ENCODE assay signal across 8 cellular contexts in the genomic region with DNA sequence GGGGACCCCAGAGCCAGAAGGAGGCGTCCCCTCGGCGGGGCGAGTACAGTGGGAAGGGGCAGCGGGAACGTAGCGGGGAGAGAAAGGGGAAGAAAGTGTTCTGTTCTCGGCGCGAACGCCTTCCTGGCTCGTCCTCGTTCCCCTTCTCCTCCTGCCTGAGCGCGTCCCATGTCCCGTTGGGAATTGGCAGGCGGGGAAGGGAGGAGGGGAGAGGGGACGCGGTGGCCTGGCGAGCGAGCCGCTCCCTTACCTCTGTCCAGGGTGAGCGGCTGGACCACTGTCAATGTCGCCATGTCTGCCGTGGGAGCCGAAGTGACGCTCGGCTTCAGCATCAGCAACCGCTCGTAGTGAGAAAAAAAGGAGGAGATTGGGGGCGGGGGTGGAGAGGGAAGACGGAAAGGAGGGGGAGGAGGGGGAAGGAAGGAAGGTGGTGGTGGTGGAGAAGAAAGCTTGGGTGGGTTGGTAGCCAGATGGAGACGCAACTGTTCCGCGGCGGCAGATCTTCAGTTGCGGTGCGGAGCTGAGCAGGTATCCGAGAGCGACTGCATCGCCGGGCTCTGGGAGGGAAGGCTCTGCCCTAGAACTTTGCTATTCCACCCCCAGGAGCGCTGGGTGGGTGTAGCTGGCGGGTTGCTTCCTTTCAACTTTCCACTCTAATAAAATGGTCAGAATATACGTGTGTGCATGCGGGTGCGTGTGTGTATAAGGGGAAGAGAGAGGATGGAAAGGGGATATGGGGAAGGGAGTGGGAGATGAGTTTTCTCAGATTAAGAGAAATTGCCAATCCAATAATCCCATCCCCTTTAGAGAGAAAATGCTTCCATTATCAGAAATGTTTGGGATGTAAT. TPM values are rescaled to one million over a fixed set of nuclear protein-coding genes. Genes with fewer than 3 reads are reported as not detected.
A peak's percentile ranks its signal among the peaks of the same experiment; 100 is the strongest.
DNase-seq lines count a peak whose midpoint lies in the region; FAIRE-seq and TF ChIP-seq lines count a peak whose summit lies in the region.

TSS of gene LIN7A (minus strand) at position 544 of the 848 bp plus-strand sequence. CDS start at position 332, 212 bp downstream.

- no peaks in the 10 kb centered on the region for H3K9me1 ChIP-seq in keratinocyte (ENCODE audit: control insufficient read depth, extremely low read depth, insufficient read depth, low read length)

- TF ChIP-seq CTCF in GM10266 (IDR thresholded peaks at IDR 0.05; ENCODE audit: control insufficient read depth, insufficient read depth, low read depth, missing control alignments), result no peak
- TF ChIP-seq CTCF in breast epithelium (IDR thresholded peaks at IDR 0.05), result no peak
- TF ChIP-seq CTCF in keratinocyte (optimal IDR thresholded peaks at IDR 0.05 in 1 of 3, IDR thresholded peaks at IDR 0.05 in 1 of 3, conservative IDR thresholded peaks at IDR 0.05 in 1 of 3; ENCODE audit: extremely low read depth in 1 of 3, insufficient read depth in 2 of 3, low read length in 3 of 3), result no peak
- TF ChIP-seq CTCF in stomach (IDR thresholded peaks at IDR 0.05), result no peak

- peak within 1 kb of the TSS; percentile 78 for H2AFZ ChIP-seq in keratinocyte (ENCODE audit: control insufficient read depth, low read length)

- H3K27ac ChIP-seq in breast epithelium (peak within 1 kb of the TSS; percentile 53 to 73), keratinocyte (ENCODE audit: control insufficient read depth, insufficient read depth, low read length) (no peak within 1 kb of the TSS), stomach (peak within 1 kb of the TSS; percentile 16 to 83 (median 81))

- WGBS in stomach, 5 donors, result 3 to 6% (median 4%) methylated on average over 37 to 47 of the region's 47 CpGs

- dilution Hi-C loops in keratinocyte (cut with MboI; ENCODE audit: extremely low pct_ligation_motif_present, low sequenced_read_pairs), result no loop called here

- TF ChIP-seq POLR2A in breast epithelium (IDR thresholded peaks at IDR 0.05) (no peak), stomach (IDR thresholded peaks at IDR 0.05) (no peak)

- intact Hi-C loops in breast epithelium (cut with DNase I; ENCODE audit: low total_unique reads) (no loop called here), stomach (cut with DNase I; ENCODE audit: low total_unique reads) (no loop called here)

- CTCF ChIA-PET in HEK293T (lab: Yijun Ruan, JAX), result no interaction called here

- FAIRE-seq in keratinocyte (lab: Jason Lieb, UNC), result no peak

- peak within 1 kb of the TSS; percentile 48 to 89 (median 71) for H3K4me3 ChIP-seq in breast epithelium
- H3K4me3 ChIP-seq in keratinocyte (ENCODE audit: control insufficient read depth in 2 of 3, extremely low read depth in 1 of 3, insufficient read depth in 2 of 3, low read depth in 1 of 3, low read length in 3 of 3), result peak within 1 kb of the TSS; percentile 31 to 67 (median 61)
- peak within 1 kb of the TSS; percentile 58 to 81 (median 70) for H3K4me3 ChIP-seq in stomach

- TF ChIP-seq EP300 in stomach (IDR thresholded peaks at IDR 0.05), result no peak

- no peaks in the 10 kb centered on the region for H4K20me1 ChIP-seq in keratinocyte (ENCODE audit: control insufficient read depth, extremely low read depth, insufficient read depth, low read length)

- DNase-seq in GM10266 (ENCODE audit: extremely low spot score) (peak; percentile 45), HEK293T (ENCODE audit: extremely low spot score) (peak; percentile 45), NCI-H187 treated with DMSO at 0.1 percent for 48 hours (lab: John Stamatoyannopoulos, UW) (peak; percentile 26), breast epithelium (ENCODE audit: low spot score in 2 of 2) (no peak), keratinocyte (ENCODE audit: low read depth, low spot score) (no peak), stomach (peak; percentile 27), ecto neural progenitor cell (ENCODE audit: low spot score) (no peak), OCI-M2 (lab: John Stamatoyannopoulos, UW; ENCODE audit: unreplicated experiment) (no peak)

- no peaks in the 10 kb centered on the region for H3K36me3 ChIP-seq in breast epithelium
- H3K36me3 ChIP-seq in keratinocyte (ENCODE audit: control insufficient read depth in 2 of 2, extremely low read depth in 1 of 2, insufficient read depth in 2 of 2, low read length in 2 of 2), result no peaks in the 10 kb centered on the region
- no peaks in the 10 kb centered on the region for H3K36me3 ChIP-seq in stomach

- POLR2A ChIA-PET in HEK293T (lab: Yijun Ruan, JAX), result interaction anchor here (1.8 kb wide), 1 partner anchor 159 kb away, joined by 5 read pairs; no protein-coding TSS in a partner anchor

- no peaks in the 10 kb centered on the region for H3K79me2 ChIP-seq in keratinocyte (ENCODE audit: control insufficient read depth, insufficient read depth, low read length)

- no peak within 1 kb of the TSS for H3K9ac ChIP-seq in keratinocyte (ENCODE audit: control insufficient read depth, extremely low read depth, insufficient read depth, low read length)

- H3K4me1 ChIP-seq in breast epithelium, result no peaks in the 10 kb centered on the region
- H3K4me1 ChIP-seq in keratinocyte (ENCODE audit: control insufficient read depth, extremely low read depth, insufficient read depth, low read length), result peaks cover 7% of the 10 kb centered on the region
- H3K4me1 ChIP-seq in stomach, result peaks cover 0 to 26% (median 18%) of the 10 kb centered on the region in 4 donors

- H3K27me3 ChIP-seq in breast epithelium, result peaks cover 0 to 8% of the 10 kb centered on the region in 2 donors
- peaks cover 28% of the 10 kb centered on the region for H3K27me3 ChIP-seq in keratinocyte (ENCODE audit: control insufficient read depth, extremely low read depth, insufficient read depth, low read length)
- peaks cover 0 to 44% (median 22%) of the 10 kb centered on the region in 3 donors for H3K27me3 ChIP-seq in stomach

- H3K4me2 ChIP-seq in keratinocyte (ENCODE audit: control insufficient read depth, extremely low read depth, insufficient read depth, low read depth, low read length), result peak within 1 kb of the TSS; percentile 87

- H3K9me3 ChIP-seq in breast epithelium (no peaks in the 10 kb centered on the region), keratinocyte (ENCODE audit: control insufficient read depth, low read depth, low read length) (no peaks in the 10 kb centered on the region), stomach (no peaks in the 10 kb centered on the region)

TF ChIP-seq in HEK293T, 16 proteins besides CTCF, POLR2A, EP300 and RAD21:
- TF ChIP-seq CTBP1 (IDR thresholded peaks at IDR 0.05; ENCODE audit: borderline replicate concordance) (no peak), NFRKB (IDR thresholded peaks at IDR 0.05) (no peak), TARDBP (IDR thresholded peaks at IDR 0.05) (no peak), L3MBTL2 (conservative IDR thresholded peaks at IDR 0.05) (peak; percentile 7; the same call in 1 of the 2 replicates), BHLHE40 (IDR thresholded peaks at IDR 0.05; ENCODE audit: borderline replicate concordance) (no peak)

RNA-seq across cellular contexts. Expression of gene LIN7A, which starts in this region (rescaled TPM):
- 10 to 100 TPM; 12.8 to 25.6 (median 13.1) TPM for total RNA-seq in breast epithelium
- polyA plus RNA-seq in keratinocyte, result not detected in 3 replicates
- polyA plus RNA-seq in keratinocyte (2011; ENCODE audit: low read depth), result not detected
- polyA plus RNA-seq in keratinocyte (2011; cell fraction: cytosol; rRNA removed), result not detected in 2 replicates
- polyA plus RNA-seq in keratinocyte (2011; cell fraction: nucleus; rRNA removed), result not detected in 2 replicates
- not detected in 2 replicates for polyA plus RNA-seq in keratinocyte (2012; ENCODE audit: low replicate concordance)
- not detected in 3 replicates for polyA minus RNA-seq in keratinocyte
- not detected for polyA minus RNA-seq in keratinocyte (2011; cell fraction: cytosol; rRNA and poly(A)+ RNA removed)
- not detected in 2 replicates for polyA minus RNA-seq in keratinocyte (2011; cell fraction: nucleus; rRNA and poly(A)+ RNA removed)
- total RNA-seq in stomach, result 100 to 1,000 TPM in 1 of 5 donors, 10 to 100 TPM in 2, 1 to 10 TPM in 1, under 1 TPM in 1; 0.45 to 163 (median 15.6) TPM
- polyA plus RNA-seq in stomach, result 1 to 10 TPM; 1.6 to 2.4 (median 2.1) TPM

Comparison
In these comparisons a context has a peak if more than half of its experiments do, and no peak if none do; other contexts are left out.
1. DNase-seq: peak in GM10266 (single experiment), HEK293T (single experiment), NCI-H187 treated with DMSO at 0.1 percent for 48 hours (single experiment) and stomach (single experiment); none in breast epithelium (0 of 2), keratinocyte (single experiment), ecto neural progenitor cell (single experiment) and OCI-M2 (single experiment).
2. Peak in every context shown above with its lines, with median percentiles within 50 percentile points of each other: H3K4me3 ChIP-seq.